Comparison of ENCODE assay signal across 11 cellular contexts in the genomic region with DNA sequence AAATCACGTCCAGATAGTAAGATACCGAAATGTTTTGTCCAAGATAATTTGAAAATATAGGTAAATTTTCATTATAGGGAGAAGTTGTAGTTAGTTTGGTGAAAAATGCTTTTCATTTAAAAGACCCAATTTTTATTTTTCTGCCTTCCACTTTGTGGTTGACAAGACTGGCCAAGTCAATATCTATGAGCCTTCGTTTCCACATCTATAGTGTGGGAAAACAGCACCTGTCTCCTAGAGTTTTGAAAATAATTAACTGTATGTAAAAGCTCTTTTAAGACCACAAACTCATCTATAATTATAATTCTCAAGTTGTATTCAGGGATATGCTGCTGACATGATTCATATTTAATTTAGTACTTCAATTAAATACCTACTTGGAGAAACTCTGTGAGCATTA.
"Had no signal": no experiment of that assay in that cellular context is flagged by ENCODE, and none has a peak within 500 bp of the region (broad histone marks: within the 10 kb centered on the region; RNA-seq: fewer than 3 reads in every experiment).

No MANE protein-coding gene starts in this region.

- H3K36me3 ChIP-seq: HAP-1 had no signal

- H3K27ac ChIP-seq: GM23248 had no signal

- FAIRE-seq: H1, H54 had no signal

- ATAC-seq: GM23338, HCT116 had no signal

- H3K9me3 ChIP-seq: HAP-1 had no signal

- H3K4me1 ChIP-seq: HAP-1 had no signal

- H3K4me3 ChIP-seq: GM23248, GM23338, HAP-1 had no signal

- DNase-seq: GM23248, GOT3, H7, H9, HCEC 1CT, HFFc6 had no signal
